11 cellular contexts compared by ENCODE assay signal in the genomic region with DNA sequence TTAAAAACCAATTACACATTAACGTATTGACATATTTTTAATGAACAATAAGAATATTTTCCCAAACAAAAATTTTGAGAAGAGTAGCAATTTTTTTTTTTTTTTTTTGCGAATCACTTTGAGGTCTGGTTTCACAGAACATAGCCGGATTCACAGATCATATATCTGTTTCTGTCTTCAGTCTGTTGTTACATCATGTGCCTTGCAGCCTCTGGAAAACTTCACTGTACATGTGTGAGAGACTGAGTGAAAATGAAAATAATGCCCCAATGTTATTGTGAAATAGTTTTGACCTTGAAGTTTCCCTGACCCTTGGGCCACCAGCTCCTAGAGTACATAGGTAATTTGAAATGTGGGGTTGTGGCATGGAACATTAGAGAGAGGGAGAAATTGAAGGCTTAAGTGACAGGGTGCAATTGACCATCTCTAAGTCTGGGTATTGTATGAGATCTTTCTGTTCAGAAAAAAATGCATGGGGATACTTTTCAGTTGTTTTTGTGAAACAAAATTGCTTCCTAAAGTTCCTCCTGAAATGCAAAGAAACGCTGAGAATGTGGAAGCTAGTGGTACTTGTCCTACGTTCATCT. TPM values are rescaled to one million over a fixed set of nuclear protein-coding genes. Genes with fewer than 3 reads are reported as not detected.
DNase-seq lines count a peak whose midpoint lies in the region; ATAC-seq, FAIRE-seq and TF ChIP-seq lines count a peak whose summit lies in the region.
"Had no signal": no experiment of that assay in that cellular context is flagged by ENCODE, and none has a peak within 500 bp of the region (broad histone marks: within the 10 kb centered on the region; RNA-seq: fewer than 3 reads in every experiment).

No MANE protein-coding gene starts in this region.

- 58% methylated on average over 5 of the region's 5 CpGs for WGBS in smooth muscle cell (ENCODE audit: low lambda C conversion rate)

- H2AFZ ChIP-seq in astrocyte (ENCODE audit: low read depth, low read length) (no peak overlapping the region), smooth muscle cell (ENCODE audit: low read depth) (peak overlapping the region; percentile 12)

- peak; percentile 16 for ATAC-seq in HG03354 (IDR thresholded peaks at IDR 0.05; ENCODE audit: poor library complexity, severe bottlenecking, unreplicated experiment)
- ATAC-seq: upper lobe of right lung had no signal

- H3K27ac Mint-ChIP-seq in astrocyte (ENCODE audit: unreplicated experiment) = peak overlapping the region; percentile 30

- H3K4me3 ChIP-seq in astrocyte (ENCODE audit: insufficient read depth, low read depth, low read length) (no peak overlapping the region), smooth muscle cell (no peak overlapping the region)
- H3K4me3 ChIP-seq: upper lobe of right lung had no signal

- H3K4me1 Mint-ChIP-seq in astrocyte (ENCODE audit: low read depth, unreplicated experiment) = no peaks in the 10 kb centered on the region

- H3K27me3 Mint-ChIP-seq in astrocyte (ENCODE audit: low read depth, unreplicated experiment) = peaks cover 7% of the 10 kb centered on the region

- TF ChIP-seq CTCF in astrocyte (IDR thresholded peaks at IDR 0.05; ENCODE audit: insufficient read depth, low read depth, low read length) (no peak), smooth muscle cell (IDR thresholded peaks at IDR 0.05; ENCODE audit: borderline replicate concordance, insufficient read depth, poor library complexity, severe bottlenecking) (no peak)

- H3K36me3 ChIP-seq in astrocyte (ENCODE audit: insufficient read depth, low read length) (no peaks in the 10 kb centered on the region), smooth muscle cell (ENCODE audit: low read depth) (no peaks in the 10 kb centered on the region)
- H3K36me3 ChIP-seq: upper lobe of right lung had no signal

- peak; percentile 6 for DNase-seq in NK-92 treated with Interleukin-12 subunit alpha and Interleukin-12 subunit beta, amount 100 ng/mL, for 24 hours (lab: John Stamatoyannopoulos, UW)
- DNase-seq in NK-92 (lab: John Stamatoyannopoulos, UW; ENCODE audit: unreplicated experiment) (no peak), astrocyte (ENCODE audit: low read depth) (no peak), smooth muscle cell (lab: John Stamatoyannopoulos, UW; ENCODE audit: unreplicated experiment) (no peak), HCEC 1CT (no peak), ACHN (no peak), hippocampal formation (lab: John Stamatoyannopoulos, UW) (no peak)
- DNase-seq: NCI-H226, upper lobe of right lung had no signal

- no peak overlapping the region for H3K4me3 Mint-ChIP-seq in astrocyte (ENCODE audit: unreplicated experiment)

- H3K9me3 ChIP-seq in astrocyte (ENCODE audit: insufficient read depth, low read depth, low read length) (no peaks in the 10 kb centered on the region), smooth muscle cell (replicated peaks; ENCODE audit: low read depth) (no peaks in the 10 kb centered on the region)
- H3K9me3 ChIP-seq: upper lobe of right lung had no signal

- FAIRE-seq in astrocyte (lab: Jason Lieb, UNC) = no peak

- no peaks in the 10 kb centered on the region for H3K27me3 ChIP-seq in astrocyte (ENCODE audit: insufficient read depth, low read length)
- H3K27me3 ChIP-seq in smooth muscle cell (ENCODE audit: low read depth) = no peaks in the 10 kb centered on the region
- H3K27me3 ChIP-seq: upper lobe of right lung had no signal

- no peaks in the 10 kb centered on the region for H3K36me3 Mint-ChIP-seq in astrocyte (ENCODE audit: low read depth, unreplicated experiment)

- H3K79me2 ChIP-seq in astrocyte (ENCODE audit: insufficient read depth, low read length) (no peaks in the 10 kb centered on the region), smooth muscle cell (ENCODE audit: low read depth) (no peaks in the 10 kb centered on the region)

- H3F3A ChIP-seq in smooth muscle cell (ENCODE audit: low read depth) = no peaks in the 10 kb centered on the region

- H4K20me1 ChIP-seq in astrocyte (ENCODE audit: insufficient read depth, low read length) (no peaks in the 10 kb centered on the region), smooth muscle cell (ENCODE audit: low read depth) (no peaks in the 10 kb centered on the region)

- no peak overlapping the region for H3K27ac ChIP-seq in astrocyte (ENCODE audit: low read depth, low read length)
- H3K27ac ChIP-seq in smooth muscle cell (ENCODE audit: low read depth) = peak overlapping the region; percentile 53
- H3K27ac ChIP-seq: 22Rv1, upper lobe of right lung had no signal

- H3K4me2 ChIP-seq in astrocyte (ENCODE audit: low read length) = no peak overlapping the region
- no peak overlapping the region for H3K4me2 ChIP-seq in smooth muscle cell

- H3K9me3 Mint-ChIP-seq in astrocyte (ENCODE audit: unreplicated experiment) = no peaks in the 10 kb centered on the region

- H3K4me1 ChIP-seq in astrocyte (ENCODE audit: insufficient read depth, low read length) = no peaks in the 10 kb centered on the region
- peaks cover 19% of the 10 kb centered on the region for H3K4me1 ChIP-seq in smooth muscle cell (ENCODE audit: low read depth)

- in situ Hi-C loops in ACHN (cut with HindIII; ENCODE audit: low pct_ligation_motif_present, low pct_unique_long_range_greater_than_20kb, low sequenced_read_pairs) = no loop called here

- H3K9ac ChIP-seq in astrocyte (ENCODE audit: low read length) (no peak overlapping the region), smooth muscle cell (ENCODE audit: low read depth) (no peak overlapping the region)

RNA-seq across cellular contexts. Expression of gene ITPR1, which starts 14.0 kb away (rescaled TPM):
- total RNA-seq in astrocyte (6.7 and 9.0 TPM in 2 replicates), smooth muscle cell (28.6 and 31.6 TPM in 2 replicates)
- polyA plus RNA-seq in smooth muscle cell = 16.4 and 17.9 TPM in 2 replicates

RNA-seq across cellular contexts. Expression of gene SUMF1, which starts 40.0 kb away (rescaled TPM):
- total RNA-seq in astrocyte = 17.4 and 22.2 TPM in 2 replicates
- total RNA-seq in smooth muscle cell = 29.5 and 39.4 TPM in 2 replicates
- 28.1 and 28.3 TPM in 2 replicates for polyA plus RNA-seq in smooth muscle cell
